In genomic region chr3:119498188-119498987, GRCh38 we compare ENCODE assay signal across 1 cellular context.
TF ChIP-seq lines count a peak whose summit lies in the region.

TIMMDC1 (plus strand) TSS chr3:119498547; CDS start chr3:119498734, 187 bp downstream.

TF ChIP-seq in GM12878, 131 proteins besides CTCF, POLR2A, EP300 and RAD21 (continued from another document and continues in another):
- TF ChIP-seq BMI1 (IDR thresholded peaks at IDR 0.05; ENCODE audit: borderline replicate concordance) (no peak), CBX5 (IDR thresholded peaks at IDR 0.05; ENCODE audit: low read depth) (no peak), STAT3 (IDR thresholded peaks at IDR 0.05; ENCODE audit: low read depth, low read length) (no peak), MTA3 (IDR thresholded peaks at IDR 0.05; ENCODE audit: borderline replicate concordance, low read length) (no peak), KLF5 (IDR thresholded peaks at IDR 0.05; ENCODE audit: partially characterized antibody) (peak; percentile 17), SMAD1 (IDR thresholded peaks at IDR 0.05; ENCODE audit: low read depth, partially characterized antibody) (no peak), ESRRA (IDR thresholded peaks at IDR 0.05; ENCODE audit: low read length) (peak; percentile 20; the same call in 1 of the 2 replicates), LARP7 (IDR thresholded peaks at IDR 0.05) (peak; percentile 83; the same call in 1 of the 2 replicates), SUZ12 (IDR thresholded peaks at IDR 0.05; ENCODE audit: unreplicated experiment) (no peak), CEBPZ (IDR thresholded peaks at IDR 0.05; ENCODE audit: low read depth, low read length) (0 out of 2 replicates have a peak, but pooled peaks have one; percentile 46), ATF2 (IDR thresholded peaks at IDR 0.05; ENCODE audit: low read length) (no peak), ZNF217 (IDR thresholded peaks at IDR 0.05) (no peak), PRDM15 (CRISPR knock-in tag; IDR thresholded peaks at IDR 0.05) (no peak), NBN (IDR thresholded peaks at IDR 0.05) (peak; percentile 77), FOXM1 (IDR thresholded peaks at IDR 0.05; ENCODE audit: low read depth, low read length) (no peak), RBBP5 (conservative IDR thresholded peaks at IDR 0.05) (no peak), CEBPB (IDR thresholded peaks at IDR 0.05; ENCODE audit: borderline replicate concordance in 1 of 2, low read depth in 2 of 2, low read length in 2 of 2) (no peak), NR2F1 (conservative IDR thresholded peaks at IDR 0.05) (peak; percentile 98), STAT1 (conservative IDR thresholded peaks at IDR 0.05) (no peak), YY1 (IDR thresholded peaks at IDR 0.05; ENCODE audit: low read depth, low read length) (peak; percentile 52; the same call in 1 of the 2 replicates), ZNF622 (IDR thresholded peaks at IDR 0.05) (no peak), SUPT20H (IDR thresholded peaks at IDR 0.05; ENCODE audit: borderline replicate concordance, control insufficient read depth, low read depth, low read length) (no peak), ATF3 (IDR thresholded peaks at IDR 0.05; ENCODE audit: borderline replicate concordance, extremely low read depth, low read depth, low read length) (no peak), PML (IDR thresholded peaks at IDR 0.05; ENCODE audit: low read length) (peak; percentile 79), ATF7 (IDR thresholded peaks at IDR 0.05; ENCODE audit: low read depth) (no peak; the same call in 1 of the 2 replicates), RELA (IDR thresholded peaks at IDR 0.05; ENCODE audit: borderline replicate concordance, partially characterized antibody) (peak; percentile 23), TBL1XR1 (IDR thresholded peaks at IDR 0.05; ENCODE audit: low read depth, low read length) (peak; percentile 88), RFX5 (IDR thresholded peaks at IDR 0.05; ENCODE audit: low read depth, low read length) (no peak), CBX3 (IDR thresholded peaks at IDR 0.05; ENCODE audit: borderline replicate concordance, low read depth) (no peak), ZNF207 (IDR thresholded peaks at IDR 0.05; ENCODE audit: borderline replicate concordance) (peak; percentile 24; the same call in 1 of the 2 replicates), GATAD2B (conservative IDR thresholded peaks at IDR 0.05; ENCODE audit: low read depth) (no peak; the same call in 1 of the 2 replicates), IKZF1 (conservative IDR thresholded peaks at IDR 0.05) (peak; percentile 92), ETV6 (conservative IDR thresholded peaks at IDR 0.05 in 1 of 2, IDR thresholded peaks at IDR 0.05 in 1 of 2; ENCODE audit: borderline replicate concordance in 1 of 2, low read depth in 1 of 2) (no peak), NFIC (IDR thresholded peaks at IDR 0.05; ENCODE audit: low read depth, low read length) (no peak), E4F1 (IDR thresholded peaks at IDR 0.05; ENCODE audit: borderline replicate concordance, partially characterized antibody) (peak; percentile 60), PBX3 (IDR thresholded peaks at IDR 0.05; ENCODE audit: insufficient replicate concordance, low read depth, low read length) (no peak), MLLT1 (IDR thresholded peaks at IDR 0.05) (peak; percentile 54; the same call in 1 of the 2 replicates), EZH2 (IDR thresholded peaks at IDR 0.05; ENCODE audit: borderline replicate concordance, control insufficient read depth, low read depth, low read length) (no peak), NR2C2 (IDR thresholded peaks at IDR 0.05; ENCODE audit: borderline replicate concordance, control insufficient read depth, insufficient read length, low read depth) (peak; percentile 81), SRF (IDR thresholded peaks at IDR 0.05; ENCODE audit: low read depth in 2 of 2, low read length in 2 of 2) (0 out of 4 replicates have a peak, but pooled peaks of 1 of the 2 experiments have one; percentile 2), SREBF2 (IDR thresholded peaks at IDR 0.05; ENCODE audit: low read length) (peak; percentile 45; the same call in 1 of the 2 replicates), SIN3A (IDR thresholded peaks at IDR 0.05; ENCODE audit: low read depth, low read length) (peak; percentile 83; the same call in 1 of the 2 replicates), TCF7 (IDR thresholded peaks at IDR 0.05; ENCODE audit: borderline replicate concordance) (0 out of 2 replicates have a peak, but pooled peaks have one; percentile 8), POLR2AphosphoS2 (IDR thresholded peaks at IDR 0.05; ENCODE audit: low read depth, low read length) (peak; percentile 90; the same call in 1 of the 2 replicates), ASH2L (IDR thresholded peaks at IDR 0.05; ENCODE audit: borderline replicate concordance, low read depth) (no peak), ELK1 (IDR thresholded peaks at IDR 0.05; ENCODE audit: low read depth, low read length) (peak; percentile 97), PAX8 (IDR thresholded peaks at IDR 0.05) (no peak), SKIL (IDR thresholded peaks at IDR 0.05; ENCODE audit: low read depth, poor library complexity, severe bottlenecking) (no peak)
